25 cellular contexts compared by ENCODE assay signal in the genomic region with DNA sequence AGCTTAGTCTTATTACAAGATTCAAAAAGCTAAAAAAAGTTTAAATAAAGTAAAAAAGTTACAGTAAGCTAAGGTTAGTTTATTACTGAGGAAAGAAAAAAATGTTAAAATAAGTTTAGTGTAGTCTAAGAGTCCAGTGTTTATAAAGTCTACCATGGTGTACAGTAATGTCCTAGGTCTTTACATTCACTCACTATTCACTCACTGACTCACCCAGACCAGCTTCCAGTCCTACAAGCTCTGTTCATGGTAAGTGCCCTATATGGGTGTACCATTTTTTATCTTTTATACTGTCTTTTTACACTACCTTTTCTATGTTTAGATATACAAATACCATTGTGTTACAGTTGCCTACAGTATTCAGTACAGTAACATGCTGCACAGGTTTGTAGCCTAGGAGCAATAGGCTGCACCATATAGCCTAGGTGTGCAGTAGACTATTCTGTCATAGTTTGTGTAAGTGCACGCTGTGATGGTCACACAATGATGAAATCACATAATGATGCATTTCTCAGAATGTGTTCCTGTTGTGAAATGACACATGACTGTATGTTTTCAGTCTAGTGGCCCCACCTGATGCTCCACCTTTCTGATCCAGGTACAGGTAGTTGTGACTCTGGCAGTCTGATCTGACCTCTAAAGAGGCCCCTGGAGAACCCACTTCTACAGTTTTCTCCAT.
"Had no signal": no experiment of that assay in that cellular context is flagged by ENCODE, and none has a peak within 500 bp of the region (broad histone marks: within the 10 kb centered on the region; RNA-seq: fewer than 3 reads in every experiment).

No MANE protein-coding gene starts in this region.

- FAIRE-seq: TTC549 had no signal

- H3K9me3 ChIP-seq: gastroesophageal sphincter, suprapubic skin, tibial artery, upper lobe of right lung had no signal

- H3K36me3 ChIP-seq: gastroesophageal sphincter, neural progenitor cell, spleen, suprapubic skin, tibial artery, upper lobe of right lung had no signal

- H3K4me2 ChIP-seq: neural progenitor cell had no signal

- ATAC-seq: effector memory CD8-positive, alpha-beta T cell; gastroesophageal sphincter; left colon; naive thymus-derived CD8-positive, alpha-beta T cell; right cardiac atrium; upper lobe of right lung had no signal

- H3K9ac ChIP-seq: neural progenitor cell had no signal

- H3K27ac ChIP-seq: gastroesophageal sphincter, neural progenitor cell, suprapubic skin, tibial artery, upper lobe of right lung, VCaP had no signal

- DNase-seq: activated CD4-positive, alpha-beta T cell treated with anti-CD3 and anti-CD28 coated beads for 4 hours; activated CD4-positive, alpha-beta T cell treated with anti-CD3 and anti-CD28 coated beads, Interleukin-2, amount 50 U/mL, for 4 hours; activated effector memory CD4-positive, alpha-beta T cell treated with Interleukin-2 at 50 U/mL for 16 hours; activated naive CD4-positive, alpha-beta T cell treated with Interleukin-2 at 50 U/mL for 16 hours; activated T-cell treated with anti-CD3 and anti-CD28 coated beads for 4 hours; activated T-cell treated with anti-CD3 and anti-CD28 coated beads, Interleukin-2, amount 50 U/mL, for 72 hours; anterior cingulate cortex; cortex of kidney; effector memory CD8-positive, alpha-beta T cell; hippocampal formation; kidney; left colon; naive thymus-derived CD8-positive, alpha-beta T cell; right cardiac atrium; spleen; stimulated activated naive CD4-positive, alpha-beta T cell; SW 1271; T-helper 9 cell; tibial artery; upper lobe of right lung had no signal

- H3K4me1 ChIP-seq: gastroesophageal sphincter, neural progenitor cell, spleen, suprapubic skin, upper lobe of right lung had no signal

- H3K27me3 ChIP-seq: gastroesophageal sphincter, neural progenitor cell, spleen, suprapubic skin, tibial artery, upper lobe of right lung had no signal

- H2AFZ ChIP-seq: neural progenitor cell had no signal

- H3K4me3 ChIP-seq: gastroesophageal sphincter, neural progenitor cell, spleen, suprapubic skin, tibial artery, upper lobe of right lung had no signal
